9 cellular contexts compared by ENCODE assay signal in genomic region chr11:2387266-2387982, GRCh38. TPM values are rescaled to one million over a fixed set of nuclear protein-coding genes. Genes with fewer than 3 reads are reported as not detected.
DNase-seq lines count a peak whose midpoint lies in the region; ATAC-seq and TF ChIP-seq lines count a peak whose summit lies in the region.
"Had no signal": no experiment of that assay in that cellular context is flagged by ENCODE, and none has a peak within 500 bp of the region (broad histone marks: within the 10 kb centered on the region; RNA-seq: fewer than 3 reads in every experiment).

No MANE protein-coding gene starts in this region.

- peak in 4 of 5 donors; percentile 42 to 74 (median 56) for DNase-seq in CD8-positive, alpha-beta memory T cell
- DNase-seq in MV-4-11 (lab: John Stamatoyannopoulos, UW) = peak; percentile 45
- DNase-seq in esophagus muscularis mucosa (ENCODE audit: extremely low spot score) = no peak
- peak in 7 of 10 donors; percentile 36 to 94 (median 69) for DNase-seq in posterior cingulate gyrus
- no peak for DNase-seq in stimulated activated CD4-positive, alpha-beta T cell treated with anti-CD3 and anti-CD28 coated beads, Interleukin-4, amount 100 ng/mL, for 24 hours
- DNase-seq in HK-2 (ENCODE audit: unreplicated experiment) = no peak
- no peak for DNase-seq in NCI-H82 treated with DMSO at 0.1 percent for 48 hours (lab: John Stamatoyannopoulos, UW; ENCODE audit: unreplicated experiment)

- TF ChIP-seq POLR2A in esophagus muscularis mucosa (IDR thresholded peaks at IDR 0.05; ENCODE audit: low read depth) = no peak

- peak overlapping the region; percentile 28 for H3K4me3 ChIP-seq in CD8-positive, alpha-beta memory T cell (ENCODE audit: low read length)
- H3K4me3 ChIP-seq in esophagus muscularis mucosa = peak overlapping the region in 3 of 4 donors; percentile 3 to 13 (median 3)

- H3K27ac Mint-ChIP-seq in CD8-positive, alpha-beta memory T cell = peak overlapping the region; percentile 74 to 97 (median 84)

- H3K4me3 Mint-ChIP-seq in CD8-positive, alpha-beta memory T cell = peak overlapping the region; percentile 70 to 88 (median 74)

- POLR2A ChIA-PET in CD8-positive, alpha-beta memory T cell (lab: Charles Lee) = interaction anchor here (0.9 to 3.0 kb wide), 7 partner anchors 8 to 85 kb away, joined by 3 to 18 read pairs (median 5); partner anchors contain the start of genes C11orf21, CD81, TSPAN32 and TSSC4

- peak overlapping the region; percentile 51 for H3K27ac ChIP-seq in CD8-positive, alpha-beta memory T cell (ENCODE audit: low read depth, low read length)
- peak overlapping the region; percentile 98 to 100 (median 100) for H3K27ac ChIP-seq in esophagus muscularis mucosa (replicated peaks in 1 of 4)

- H3K27me3 Mint-ChIP-seq in CD8-positive, alpha-beta memory T cell = no peaks in the 10 kb centered on the region

- no peaks in the 10 kb centered on the region for H3K9me3 ChIP-seq in CD8-positive, alpha-beta memory T cell (ENCODE audit: low read length)
- H3K9me3 ChIP-seq in esophagus muscularis mucosa = no peaks in the 10 kb centered on the region

- no peaks in the 10 kb centered on the region for H3K36me3 ChIP-seq in CD8-positive, alpha-beta memory T cell (ENCODE audit: insufficient read depth, low read length)
- peaks cover 0 to 51% (median 25%) of the 10 kb centered on the region in 4 donors for H3K36me3 ChIP-seq in esophagus muscularis mucosa

- intact Hi-C loops in esophagus muscularis mucosa (cut with DNase I) (no loop called here), posterior cingulate gyrus (cut with DNase I) (no loop called here)

- H3K36me3 Mint-ChIP-seq in CD8-positive, alpha-beta memory T cell = peaks cover 0 to 27% (median 0%) of the 10 kb centered on the region in 3 donors

- TF ChIP-seq CTCF in esophagus muscularis mucosa (IDR thresholded peaks at IDR 0.05) = no peak

- TF ChIP-seq EP300 in esophagus muscularis mucosa (IDR thresholded peaks at IDR 0.05) = no peak

- H3K4me1 Mint-ChIP-seq in CD8-positive, alpha-beta memory T cell = peaks cover 63 to 80% (median 63%) of the 10 kb centered on the region in 3 donors

- ATAC-seq in GM21526 (IDR thresholded peaks at IDR 0.05; ENCODE audit: low FRiP score, unreplicated experiment) = no peak

- 44% methylated on average over 12 of the region's 14 CpGs for WGBS in esophagus muscularis mucosa

- peaks cover 79% of the 10 kb centered on the region for H3K4me1 ChIP-seq in CD8-positive, alpha-beta memory T cell (ENCODE audit: insufficient read depth, low read length)
- H3K4me1 ChIP-seq in esophagus muscularis mucosa = peaks cover 97 to 100% (median 100%) of the 10 kb centered on the region in 4 donors

- H3K9me3 Mint-ChIP-seq in CD8-positive, alpha-beta memory T cell = no peaks in the 10 kb centered on the region

- no peaks in the 10 kb centered on the region for H3K27me3 ChIP-seq in CD8-positive, alpha-beta memory T cell (ENCODE audit: insufficient read depth, low read length, poor library complexity, severe bottlenecking)
- H3K27me3 ChIP-seq in esophagus muscularis mucosa = no peaks in the 10 kb centered on the region

- CTCF ChIA-PET in CD8-positive, alpha-beta memory T cell (lab: Charles Lee) = interaction anchor here (0.9 to 3.7 kb wide), 8 partner anchors 9 to 90 kb away, joined by 3 to 29 read pairs (median 8); partner anchors contain the start of genes CD81 and TSSC4

RNA-seq across cellular contexts. Expression of gene CD81, which starts 10.3 kb away (rescaled TPM):
- total RNA-seq in CD8-positive, alpha-beta memory T cell = 100 to 1,000 TPM; 176 to 189 TPM
- polyA plus RNA-seq in CD8-positive, alpha-beta memory T cell = 107 TPM
- 100 to 1,000 TPM; 498 to 652 (median 582) TPM for total RNA-seq in esophagus muscularis mucosa

RNA-seq across cellular contexts. Expression of gene TSSC4, which starts 13.1 kb away (rescaled TPM):
- 10 to 100 TPM; 79.6 to 84.1 TPM for total RNA-seq in CD8-positive, alpha-beta memory T cell
- 85.6 TPM for polyA plus RNA-seq in CD8-positive, alpha-beta memory T cell
- 10 to 100 TPM; 46.9 to 76.9 (median 70.6) TPM for total RNA-seq in esophagus muscularis mucosa

RNA-seq across cellular contexts. Expression of gene TRPM5, which starts 56.9 kb away (rescaled TPM):
- not detected for total RNA-seq in CD8-positive, alpha-beta memory T cell
- not detected for polyA plus RNA-seq in CD8-positive, alpha-beta memory T cell
- not detected for total RNA-seq in esophagus muscularis mucosa
- total RNA-seq: glomerular endothelial cell had no signal

RNA-seq across cellular contexts. Expression of gene KCNQ1, which starts 57.4 kb away (rescaled TPM):
- 1 to 10 TPM; 2.6 to 3.4 TPM for total RNA-seq in CD8-positive, alpha-beta memory T cell
- polyA plus RNA-seq in CD8-positive, alpha-beta memory T cell = 5.7 TPM
- total RNA-seq in esophagus muscularis mucosa = 1 to 10 TPM; 2.1 to 5.9 (median 4.3) TPM

Comparison
In these comparisons a context has a peak if more than half of its experiments do, and no peak if none do; other contexts are left out.
1. DNase-seq: peak in CD8-positive, alpha-beta memory T cell (4 of 5), MV-4-11 (single experiment) and posterior cingulate gyrus (7 of 10); none in esophagus muscularis mucosa (single experiment), stimulated activated CD4-positive, alpha-beta T cell treated with anti-CD3 and anti-CD28 coated beads, Interleukin-4, amount 100 ng/mL, for 24 hours (single experiment), HK-2 (single experiment) and NCI-H82 treated with DMSO at 0.1 percent for 48 hours (single experiment).